In genomic region chr10:91043173-91043910, GRCh38 we compare ENCODE assay signal across 8 cellular contexts.
DNase-seq lines count a peak whose midpoint lies in the region; ATAC-seq, FAIRE-seq and TF ChIP-seq lines count a peak whose summit lies in the region.

No MANE protein-coding gene starts in this region.

- H3K9me3 ChIP-seq in testis = no peaks in the 10 kb centered on the region

- H3K36me3 Mint-ChIP-seq in immature natural killer cell = no peaks in the 10 kb centered on the region

- H3K9me3 Mint-ChIP-seq in immature natural killer cell = peaks cover 0 to 2% (median 0%) of the 10 kb centered on the region in 6 donors

- no peaks in the 10 kb centered on the region for H3K36me3 ChIP-seq in testis (ENCODE audit: low read depth, missing control alignments)

- peak; percentile 10 for DNase-seq in NCI-H345 (lab: John Stamatoyannopoulos, UW)
- no peak for DNase-seq in NCI-H345 treated with DMSO at 0.1 percent for 48 hours (lab: John Stamatoyannopoulos, UW; ENCODE audit: unreplicated experiment)
- DNase-seq in RCC 7860 (ENCODE audit: low spot score) = peak; percentile 42
- DNase-seq in frontal cortex (ENCODE audit: low spot score in 2 of 2) = no peak
- DNase-seq in testis = peak; percentile 15
- no peak for DNase-seq in NCI-H2227 treated with DMSO at 0.1 percent for 48 hours (lab: John Stamatoyannopoulos, UW)
- DNase-seq in immature natural killer cell = no peak

- peak in 2 of 3 experiments; percentile 25 to 43 for TF ChIP-seq CTCF in testis (IDR thresholded peaks at IDR 0.05)

- H3K27ac Mint-ChIP-seq in immature natural killer cell = no peak overlapping the region

- H3K4me1 Mint-ChIP-seq in immature natural killer cell = peaks cover 2% of the 10 kb centered on the region in 2 donors

- intact Hi-C loops in testis (cut with DNase I; ENCODE audit: low total_unique reads) = no loop called here

- FAIRE-seq in RCC 7860 (lab: Jason Lieb, UNC) (no peak), frontal cortex (lab: Jason Lieb, UNC) (peak; percentile 55)

- H3K27me3 ChIP-seq in testis = no peaks in the 10 kb centered on the region

- 58 to 60% methylated on average over 8 of the region's 8 CpGs for WGBS in testis, 2 donors

- no peak overlapping the region for H3K4me3 ChIP-seq in testis

- no peaks in the 10 kb centered on the region for H3K4me1 ChIP-seq in testis

- peaks cover 0 to 12% (median 3%) of the 10 kb centered on the region in 3 donors for H3K27me3 Mint-ChIP-seq in immature natural killer cell (ENCODE audit: low read depth in 3 of 3)

- H3K27ac ChIP-seq in testis = no peak overlapping the region

- no peak for ATAC-seq in GM18517 (IDR thresholded peaks at IDR 0.05; ENCODE audit: unreplicated experiment)

- TF ChIP-seq POLR2A in testis (IDR thresholded peaks at IDR 0.05) = no peak

- no peak overlapping the region for H3K4me3 Mint-ChIP-seq in immature natural killer cell

Comparison
In these comparisons a context has a peak if more than half of its experiments do, and no peak if none do; other contexts are left out.
1. DNase-seq: peak in NCI-H345 (single experiment), RCC 7860 (single experiment) and testis (single experiment); none in NCI-H345 treated with DMSO at 0.1 percent for 48 hours (single experiment), frontal cortex (0 of 2), NCI-H2227 treated with DMSO at 0.1 percent for 48 hours (single experiment) and immature natural killer cell (0 of 3).